In the genomic region with DNA sequence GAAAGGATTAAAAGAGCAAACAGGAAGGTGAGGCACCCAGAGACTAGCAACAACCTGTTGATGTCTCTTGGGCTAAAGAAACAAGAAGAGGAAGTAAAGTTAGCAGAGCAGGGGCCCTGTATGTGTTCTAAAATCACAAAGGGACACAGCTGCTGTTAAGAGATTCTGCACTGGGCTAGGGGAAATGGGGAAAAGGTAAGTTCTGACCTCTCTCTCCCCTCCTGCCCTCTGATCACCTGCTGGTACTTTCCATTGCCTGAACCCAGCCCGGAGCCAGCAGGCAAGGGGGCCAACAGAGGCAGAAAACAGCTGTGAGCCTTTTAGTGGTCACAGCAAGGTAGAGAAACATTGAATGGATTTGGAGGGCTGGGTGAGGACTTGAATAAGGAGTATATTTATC, we compare ENCODE assay signal across 11 cellular contexts. TPM values are rescaled to one million over a fixed set of nuclear protein-coding genes. Genes with fewer than 3 reads are reported as not detected.
DNase-seq lines count a peak whose midpoint lies in the region; ATAC-seq, FAIRE-seq and TF ChIP-seq lines count a peak whose summit lies in the region.
"Had no signal": no experiment of that assay in that cellular context is flagged by ENCODE, and none has a peak within 500 bp of the region (broad histone marks: within the 10 kb centered on the region; RNA-seq: fewer than 3 reads in every experiment).

No MANE protein-coding gene starts in this region.

- H3K27me3 ChIP-seq in endodermal cell (ENCODE audit: control insufficient read depth, insufficient read depth, low read length, poor library complexity, severe bottlenecking) (no peaks in the 10 kb centered on the region), mesenchymal stem cell (ENCODE audit: control insufficient read depth in 1 of 2, insufficient read depth in 1 of 2, low read length in 2 of 2) (peaks cover 0 to 7% of the 10 kb centered on the region in 2 experiments)
- H3K27me3 ChIP-seq: cardiac muscle cell had no signal

- H3K27me3 Mint-ChIP-seq in endodermal cell (ENCODE audit: insufficient read depth) = peaks cover 4% of the 10 kb centered on the region

- peak; percentile 65 for TF ChIP-seq CTCF in endodermal cell (conservative IDR thresholded peaks at IDR 0.05)

- no peak overlapping the region for H2AK5ac ChIP-seq in mesenchymal stem cell (ENCODE audit: low read length, severe bottlenecking)

- no peak overlapping the region for H2AFZ ChIP-seq in mesenchymal stem cell (ENCODE audit: low read depth, low read length)

- H3K9me3 Mint-ChIP-seq in endodermal cell = peaks cover 17% of the 10 kb centered on the region

- peaks cover 6% of the 10 kb centered on the region for H3K36me3 Mint-ChIP-seq in endodermal cell (ENCODE audit: low read depth)

- H3K27ac Mint-ChIP-seq in endodermal cell = peak overlapping the region; percentile 91

- H3K9me3 ChIP-seq in endodermal cell (ENCODE audit: control insufficient read depth, low read length) = peaks cover 18% of the 10 kb centered on the region
- H3K9me3 ChIP-seq in mesenchymal stem cell (ENCODE audit: control insufficient read depth, low read length) = no peaks in the 10 kb centered on the region
- H3K9me3 ChIP-seq: neutrophil had no signal

- H3K4ac ChIP-seq in mesenchymal stem cell (ENCODE audit: low read depth in 1 of 2, low read length in 2 of 2) = no peak overlapping the region

- no peak overlapping the region for H3K4me3 Mint-ChIP-seq in endodermal cell

- no peak overlapping the region for H2BK120ac ChIP-seq in mesenchymal stem cell (ENCODE audit: low read depth, low read length)

- no peak overlapping the region for H2BK12ac ChIP-seq in mesenchymal stem cell (ENCODE audit: low read length in 2 of 2)

- no peak overlapping the region for H3K18ac ChIP-seq in mesenchymal stem cell (ENCODE audit: low read depth in 1 of 2, low read length in 2 of 2)

- no peaks in the 10 kb centered on the region for H3K36me3 ChIP-seq in endodermal cell (ENCODE audit: control insufficient read depth, insufficient read depth, low read length)
- no peaks in the 10 kb centered on the region for H3K36me3 ChIP-seq in mesenchymal stem cell (ENCODE audit: control insufficient read depth in 1 of 2, insufficient read depth in 2 of 2, low read depth in 1 of 2, low read length in 2 of 2)
- H3K36me3 ChIP-seq: cardiac muscle cell, neutrophil had no signal

- H4K8ac ChIP-seq in mesenchymal stem cell (ENCODE audit: low read length) = no peak overlapping the region

- H4K91ac ChIP-seq in mesenchymal stem cell (ENCODE audit: low read length) = no peak overlapping the region

- H3K4me2 ChIP-seq in mesenchymal stem cell (ENCODE audit: low read length, poor library complexity, severe bottlenecking) = no peak overlapping the region
- H3K4me2 ChIP-seq: KMS-11 had no signal

- H3K4me3 ChIP-seq in endodermal cell (ENCODE audit: low read length) (peak overlapping the region; percentile 56), mesenchymal stem cell (ENCODE audit: insufficient read depth in 1 of 2, low read depth in 1 of 2, low read length in 2 of 2) (no peak overlapping the region)
- H3K4me3 ChIP-seq: cardiac muscle cell had no signal

- H3K9ac ChIP-seq in endodermal cell (ENCODE audit: extremely low read depth, low read length, poor library complexity, severe bottlenecking) (no peak overlapping the region), mesenchymal stem cell (ENCODE audit: low read length) (no peak overlapping the region)
- H3K9ac ChIP-seq: KMS-11 had no signal

- H3K23ac ChIP-seq in mesenchymal stem cell (ENCODE audit: low read length in 2 of 2) = no peak overlapping the region

- peak; percentile 72 for ATAC-seq in GM18868 (IDR thresholded peaks at IDR 0.05; ENCODE audit: unreplicated experiment)
- peak; percentile 72 for ATAC-seq in GM21723 (IDR thresholded peaks at IDR 0.05; ENCODE audit: unreplicated experiment)
- ATAC-seq in HG03432 (IDR thresholded peaks at IDR 0.05; ENCODE audit: unreplicated experiment) = peak; percentile 69

- WGBS in endodermal cell (ENCODE audit: insufficient coverage in 1 of 2, insufficient read length in 1 of 2), 2 experiments = 32% methylated on average over 1 of the region's 1 CpG; no CpG with 5 or more reads in 1 of the 2 experiments
- WGBS in mesenchymal stem cell = 17% methylated on average over 1 of the region's 1 CpG

- no peak overlapping the region for H2BK15ac ChIP-seq in mesenchymal stem cell (ENCODE audit: low read depth, poor library complexity, severe bottlenecking)

- DNase-seq in endodermal cell (peak; percentile 64), DMS 273 treated with DMSO at 0.1 percent for 48 hours (lab: John Stamatoyannopoulos, UW) (no peak), D341Med (ENCODE audit: low spot score) (no peak), mesenchymal stem cell (no peak), frontal cortex (ENCODE audit: low spot score in 2 of 2) (no peak)

- H3K27ac ChIP-seq in endodermal cell (ENCODE audit: low read depth, low read length) = no peak overlapping the region
- no peak overlapping the region for H3K27ac ChIP-seq in mesenchymal stem cell (ENCODE audit: low read length, poor library complexity, severe bottlenecking)
- H3K27ac ChIP-seq: cardiac muscle cell, KMS-11, neutrophil had no signal

- H3K4me1 ChIP-seq in endodermal cell (ENCODE audit: control insufficient read depth, insufficient read depth, low read length) (peaks cover 6% of the 10 kb centered on the region), mesenchymal stem cell (ENCODE audit: control insufficient read depth, insufficient read depth, low read depth, low read length) (no peaks in the 10 kb centered on the region)

- H3K79me1 ChIP-seq in mesenchymal stem cell (replicated peaks; ENCODE audit: low read length, poor library complexity, severe bottlenecking) = no peaks in the 10 kb centered on the region

- FAIRE-seq in frontal cortex (lab: Jason Lieb, UNC) = no peak

- H3K14ac ChIP-seq in mesenchymal stem cell (ENCODE audit: low read length in 2 of 2) = no peak overlapping the region

- no peak overlapping the region for H2BK5ac ChIP-seq in mesenchymal stem cell (ENCODE audit: low read depth, low read length, poor library complexity, severe bottlenecking)

- peaks cover 42% of the 10 kb centered on the region for H3K4me1 Mint-ChIP-seq in endodermal cell

RNA-seq across cellular contexts. Expression of a gene that starts 13.5 kb away (rescaled TPM):
- total RNA-seq in endodermal cell = 10 to 100 TPM; 12.2 to 14.5 TPM
- 6.3 TPM for polyA plus RNA-seq in endodermal cell (2013, experiment 1 of 2)
- 6.6 TPM for polyA plus RNA-seq in endodermal cell (2013, experiment 2 of 2)
- 0.06 TPM for polyA plus RNA-seq in mesenchymal stem cell (2013, experiment 1 of 2)
- 0.01 TPM for polyA plus RNA-seq in mesenchymal stem cell (2013, experiment 2 of 2)
- total RNA-seq in frontal cortex = 342 TPM

Comparison
In these comparisons a context has a peak if more than half of its experiments do, and no peak if none do; other contexts are left out.
1. RNA of a gene that starts 13.5 kb away (total RNA-seq): 342 TPM in frontal cortex (single experiment); 12.2 to 14.5 TPM in endodermal cell; every median in the first group is over 10 times any median in the second.
2. Peak in every context shown above with its lines, with median percentiles within 50 percentile points of each other: ATAC-seq.